13 cellular contexts compared by ENCODE assay signal in the genomic region with DNA sequence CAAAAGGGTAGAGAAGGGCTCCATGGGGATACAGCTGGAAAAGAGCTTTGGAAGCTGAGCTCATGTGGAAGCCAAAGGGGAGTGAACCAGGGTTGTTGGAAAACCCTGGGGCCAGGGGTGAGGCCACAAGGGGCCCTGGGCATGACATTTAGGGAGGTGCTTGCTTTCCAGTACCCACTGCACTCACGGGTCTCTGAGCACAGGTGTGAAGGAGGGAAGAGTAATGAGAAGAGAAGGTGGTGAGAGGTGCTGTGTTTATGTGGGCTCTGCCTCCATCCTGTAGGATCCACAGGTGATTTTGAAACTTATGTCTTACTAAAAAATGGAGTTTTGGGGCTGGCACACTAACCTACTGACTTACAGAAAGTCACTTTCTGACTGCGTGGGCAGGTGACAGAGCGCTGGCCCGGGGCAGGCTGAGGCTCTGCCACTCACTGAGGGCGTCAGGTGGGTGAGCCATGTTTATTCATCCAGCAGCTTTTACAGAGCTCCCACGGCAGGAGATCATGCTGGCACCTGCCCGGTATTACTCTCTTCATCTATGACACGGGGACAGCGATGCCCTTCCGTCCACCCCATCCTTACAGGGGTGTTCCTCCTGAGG. TPM values are rescaled to one million over a fixed set of nuclear protein-coding genes. Genes with fewer than 3 reads are reported as not detected.
DNase-seq lines count a peak whose midpoint lies in the region; FAIRE-seq and TF ChIP-seq lines count a peak whose summit lies in the region.
"Had no signal": no experiment of that assay in that cellular context is flagged by ENCODE, and none has a peak within 500 bp of the region (broad histone marks: within the 10 kb centered on the region; RNA-seq: fewer than 3 reads in every experiment).

No MANE protein-coding gene starts in this region.

- H3K9me3 Mint-ChIP-seq in Caco-2 (ENCODE audit: unreplicated experiment): no peaks in the 10 kb centered on the region

- H3K4me1 ChIP-seq in Caco-2: no peaks in the 10 kb centered on the region

- H3K36me3 ChIP-seq in bronchial epithelial cell (ENCODE audit: control insufficient read depth, insufficient read depth, low read length) (no peaks in the 10 kb centered on the region), Caco-2 (ENCODE audit: control insufficient read depth, insufficient read depth, low read length) (no peaks in the 10 kb centered on the region)

- H3K27me3 ChIP-seq in bronchial epithelial cell (ENCODE audit: control insufficient read depth, insufficient read depth, low read length) (no peaks in the 10 kb centered on the region), Caco-2 (replicated peaks; ENCODE audit: control insufficient read depth, insufficient read depth, low read length) (no peaks in the 10 kb centered on the region)

- no peak overlapping the region for H3K4me3 Mint-ChIP-seq in Caco-2 (ENCODE audit: unreplicated experiment)

- H3K27ac Mint-ChIP-seq in Caco-2 (ENCODE audit: unreplicated experiment): no peak overlapping the region

- POLR2A ChIA-PET in Caco-2 (lab: Charles Lee): no interaction called here

- no peaks in the 10 kb centered on the region for H3K27me3 Mint-ChIP-seq in Caco-2 (ENCODE audit: insufficient read depth, unreplicated experiment)

- no peak for FAIRE-seq in bronchial epithelial cell (lab: Jason Lieb, UNC)

- BruUV-seq in Caco-2 (replicated peaks; lab: Mats Ljungman, UMichigan): no TSS peak

- DNase-seq in COLO668 (lab: John Stamatoyannopoulos, UW; ENCODE audit: unreplicated experiment): peak; percentile 0
- DNase-seq in activated CD4-positive, alpha-beta T cell treated with anti-CD3 and anti-CD28 coated beads, Interleukin-2, amount 50 U/mL, for 4 hours: peak; percentile 53 to 64
- peak; percentile 60 for DNase-seq in bronchial epithelial cell (ENCODE audit: low read depth)
- peak; percentile 65 to 67 for DNase-seq in stimulated activated CD4-positive, alpha-beta T cell treated with anti-CD3 and anti-CD28 coated beads, Interleukin-2, amount 100 ng/mL, for 24 hours
- no peak for DNase-seq in Caco-2
- no peak for DNase-seq in D341Med (ENCODE audit: low spot score)
- DNase-seq in HuH-7.5 (ENCODE audit: low spot score): no peak
- no peak for DNase-seq in NCI-H1092 (lab: John Stamatoyannopoulos, UW)
- DNase-seq: amygdala, hippocampal formation, mesenchymal stem cell, NCI-H1436, OCI-M1 had no signal

- H3K4me3 ChIP-seq in bronchial epithelial cell (ENCODE audit: low read depth, low read length) (no peak overlapping the region), Caco-2 (ENCODE audit: low read depth, low read length) (no peak overlapping the region)

- peaks cover 7% of the 10 kb centered on the region for H3K4me1 Mint-ChIP-seq in Caco-2 (ENCODE audit: low read depth, unreplicated experiment)

- intact Hi-C loops in Caco-2 (cut with micrococcal nuclease; ENCODE audit: unreplicated experiment): no loop called here

- H3K36me3 Mint-ChIP-seq in Caco-2 (ENCODE audit: insufficient read depth, unreplicated experiment): no peaks in the 10 kb centered on the region

- TF ChIP-seq CTCF in bronchial epithelial cell (IDR thresholded peaks at IDR 0.05; ENCODE audit: insufficient read depth, low read length, severe bottlenecking) (no peak), Caco-2 (IDR thresholded peaks at IDR 0.05; ENCODE audit: insufficient read depth in 1 of 2, low read depth in 1 of 2, low read length in 1 of 2, severe bottlenecking in 1 of 2, unreplicated experiment in 1 of 2) (no peak)

- CTCF ChIA-PET in Caco-2 (lab: Charles Lee): interaction anchor here (0.6 kb wide), 1 partner anchor 72 kb away, joined by 3 read pairs; no protein-coding TSS in a partner anchor

- H3K9me3 ChIP-seq in Caco-2: no peaks in the 10 kb centered on the region

RNA-seq across cellular contexts. Expression of a gene that starts 18.9 kb away (rescaled TPM):
- total RNA-seq in bronchial epithelial cell (0.53 and 7.4 TPM in 2 replicates), Caco-2 (2022) (88.9 and 91.5 TPM in 2 replicates)

Comparison
In these comparisons a context has a peak if more than half of its experiments do, and no peak if none do; other contexts are left out.
1. DNase-seq: peak in COLO668 (single experiment), activated CD4-positive, alpha-beta T cell treated with anti-CD3 and anti-CD28 coated beads, Interleukin-2, amount 50 U/mL, for 4 hours (2 of 2), bronchial epithelial cell (single experiment) and stimulated activated CD4-positive, alpha-beta T cell treated with anti-CD3 and anti-CD28 coated beads, Interleukin-2, amount 100 ng/mL, for 24 hours (2 of 2); none in Caco-2 (0 of 2), D341Med (single experiment), HuH-7.5 (single experiment) and NCI-H1092 (single experiment).
2. RNA of a gene that starts 18.9 kb away (total RNA-seq): 88.9 to 91.5 TPM in Caco-2; 0.53 to 7.4 TPM in bronchial epithelial cell; every median in the first group is over 10 times any median in the second.